15 cellular contexts compared by ENCODE assay signal in the genomic region with DNA sequence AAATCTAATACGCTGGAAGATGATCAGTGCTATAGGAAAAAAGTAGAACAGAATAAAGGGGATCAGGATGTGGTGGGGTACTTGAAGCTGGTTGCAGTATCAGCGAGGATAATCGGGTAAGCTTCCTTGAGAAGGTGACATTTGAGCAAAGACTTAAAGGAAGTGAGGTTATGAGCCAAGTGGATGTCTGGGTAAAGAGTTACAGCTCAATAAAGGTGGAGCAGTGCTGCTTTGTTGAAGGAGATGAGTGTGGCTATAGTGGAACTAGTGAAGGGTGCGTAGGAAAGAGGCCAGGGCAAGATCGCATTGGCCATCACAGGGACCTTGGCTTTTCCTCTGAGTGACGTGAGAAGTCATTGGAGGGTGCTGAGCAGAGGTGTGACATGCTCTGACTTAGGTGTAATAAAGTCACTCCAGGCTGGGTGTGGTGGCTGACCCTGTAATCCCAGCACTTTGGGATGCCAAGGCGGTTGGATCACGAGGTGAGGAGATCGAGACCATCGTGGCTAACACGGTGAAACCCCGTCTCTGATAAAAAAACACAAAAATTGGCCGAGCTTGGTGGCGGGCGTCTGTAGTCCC. TPM values are rescaled to one million over a fixed set of nuclear protein-coding genes. Genes with fewer than 3 reads are reported as not detected.
DNase-seq lines count a peak whose midpoint lies in the region; FAIRE-seq and TF ChIP-seq lines count a peak whose summit lies in the region.
"Had no signal": no experiment of that assay in that cellular context is flagged by ENCODE, and none has a peak within 500 bp of the region (broad histone marks: within the 10 kb centered on the region; RNA-seq: fewer than 3 reads in every experiment).

No MANE protein-coding gene starts in this region.

- no peak overlapping the region for H3K4me3 ChIP-seq in H1 (ENCODE audit: extremely low read depth in 1 of 4, insufficient read depth in 2 of 4, low read depth in 3 of 4, low read length in 4 of 4)
- H3K4me3 ChIP-seq: HAP-1, hepatocyte, MG63, SK-N-MC had no signal

- H2BK15ac ChIP-seq in H1 (ENCODE audit: low read length): no peak overlapping the region; the same call in none of the 2 replicates

- H3K14ac ChIP-seq in H1 (ENCODE audit: insufficient read length): no peak overlapping the region

- no peak overlapping the region for H2BK120ac ChIP-seq in H1 (replicated peaks; ENCODE audit: low read depth, low read length)

- POLR2A ChIA-PET in H1 (lab: Charles Lee; ENCODE audit: partially characterized antibody): interaction anchor here (0.8 to 15.8 kb wide), 8 partner anchors 10 to 374 kb away, joined by 3 to 305 read pairs (median 12); partner anchors contain the start of genes CAPN1, FAU, MRPL49 and NEAT1

- no peaks in the 10 kb centered on the region; a peak in 1 of 4 replicates for H3K9me3 ChIP-seq in H1 (ENCODE audit: insufficient read depth in 2 of 2, low read depth in 1 of 2, low read length in 1 of 2)
- H3K9me3 ChIP-seq: HAP-1, MG63 had no signal

- no peak overlapping the region for H3K4ac ChIP-seq in H1 (replicated peaks; ENCODE audit: insufficient read length, low read depth, low read length)

- peaks cover 0 to 13% (median 7%) of the 10 kb centered on the region in 4 experiments; a peak in 6 of 7 replicates for H3K4me1 ChIP-seq in H1 (replicated peaks in 1 of 4; ENCODE audit: control insufficient read depth in 3 of 4, insufficient read depth in 4 of 4, low read length in 3 of 4)

- H3K4me2 ChIP-seq in H1 (ENCODE audit: insufficient read depth in 1 of 2, low read depth in 2 of 2, low read length in 2 of 2): no peak overlapping the region; a peak in 1 of 4 replicates

- peaks cover 28% of the 10 kb centered on the region for H3K4me1 Mint-ChIP-seq in T-helper 1 cell treated with Interleukin-12 subunit alpha and Interleukin-12 subunit beta and Interleukin-4 antibody, amounts not matched to agents 30 μg/mL and 1 μg/mL, for 36 hours (ENCODE audit: low read depth)
- peaks cover 20% of the 10 kb centered on the region for H3K4me1 Mint-ChIP-seq in progenitor cell of endocrine pancreas (ENCODE audit: low read depth)

- no peak overlapping the region for H3K56ac ChIP-seq in H1 (replicated peaks; ENCODE audit: insufficient read length, low read depth, low read length)

- no peak overlapping the region for H3K23ac ChIP-seq in H1 (ENCODE audit: insufficient read length)

- TF ChIP-seq CTCF in VCaP (conservative IDR thresholded peaks at IDR 0.05) (no peak), H1 (IDR thresholded peaks at IDR 0.05; ENCODE audit: control extremely low read depth in 1 of 3, insufficient read depth in 1 of 3, low read depth in 1 of 3, low read length in 3 of 3) (no peak), progenitor cell of endocrine pancreas (IDR thresholded peaks at IDR 0.05; ENCODE audit: unreplicated experiment) (no peak)

- H4K8ac ChIP-seq in H1 (ENCODE audit: extremely low read depth, insufficient read depth, low read length): no peak overlapping the region

- H2AK5ac ChIP-seq in H1 (ENCODE audit: low read depth, low read length): peak overlapping the region; percentile 43; the same call in 1 of the 2 replicates

- H3K27ac Mint-ChIP-seq in T-helper 1 cell treated with Interleukin-12 subunit alpha and Interleukin-12 subunit beta and Interleukin-4 antibody, amounts not matched to agents 30 μg/mL and 1 μg/mL, for 36 hours: peak overlapping the region; percentile 83
- peak overlapping the region; percentile 92 for H3K27ac Mint-ChIP-seq in progenitor cell of endocrine pancreas

- TF ChIP-seq POLR2A in H1 (IDR thresholded peaks at IDR 0.05; ENCODE audit: control extremely low read depth in 1 of 2, low read depth in 2 of 2, low read length in 2 of 2): no peak

- CTCF ChIA-PET in H1 (lab: Charles Lee; ENCODE audit: partially characterized antibody): interaction anchor here (0.6 to 3.0 kb wide), 5 partner anchors 8 to 410 kb away, joined by 3 to 14 read pairs (median 4); no protein-coding TSS in a partner anchor

- H3K9me3 Mint-ChIP-seq in T-helper 1 cell treated with Interleukin-12 subunit alpha and Interleukin-12 subunit beta and Interleukin-4 antibody, amounts not matched to agents 30 μg/mL and 1 μg/mL, for 36 hours: no peaks in the 10 kb centered on the region
- no peaks in the 10 kb centered on the region for H3K9me3 Mint-ChIP-seq in progenitor cell of endocrine pancreas (ENCODE audit: low read depth)

- H2BK5ac ChIP-seq in H1 (ENCODE audit: low read depth, low read length): no peak overlapping the region

- H2BK12ac ChIP-seq in H1 (ENCODE audit: low read depth, low read length): no peak overlapping the region

- H2AFZ ChIP-seq in H1 (ENCODE audit: low read length): no peak overlapping the region
- H2AFZ ChIP-seq: hepatocyte had no signal

- WGBS in H1 (ENCODE audit: extremely low coverage in 1 of 2, insufficient coverage in 1 of 2, insufficient read length in 1 of 2, insufficient replicate concordance in 2 of 2, low coverage in 1 of 2, low lambda C conversion rate in 2 of 2, missing lambda C conversion rate in 1 of 2), 2 experiments: 91% methylated on average over 15 of the region's 15 CpGs; no CpG with 5 or more reads in 1 of the 2 experiments

- TF ChIP-seq EP300 in H1 (IDR thresholded peaks at IDR 0.05; ENCODE audit: borderline replicate concordance in 1 of 2, low read depth in 2 of 2, low read length in 2 of 2): no peak

- H3K18ac ChIP-seq in H1 (ENCODE audit: extremely low read depth, low read length): no peak overlapping the region

- peaks cover 13% of the 10 kb centered on the region for H3K36me3 Mint-ChIP-seq in T-helper 1 cell treated with Interleukin-12 subunit alpha and Interleukin-12 subunit beta and Interleukin-4 antibody, amounts not matched to agents 30 μg/mL and 1 μg/mL, for 36 hours (ENCODE audit: low read depth)
- H3K36me3 Mint-ChIP-seq in progenitor cell of endocrine pancreas (ENCODE audit: insufficient read depth): no peaks in the 10 kb centered on the region

- no peak overlapping the region for H4K5ac ChIP-seq in H1 (ENCODE audit: insufficient read length, low read depth, low read length)

- H4K91ac ChIP-seq in H1 (replicated peaks; ENCODE audit: insufficient read length, low read length): no peak overlapping the region

- DNase-seq in T-helper 1 cell (no peak), H1 (ENCODE audit: low read depth in 1 of 2, low spot score in 2 of 2) (no peak), progenitor cell of endocrine pancreas (ENCODE audit: low spot score, unreplicated experiment) (no peak), NCI-H2029 treated with DMSO at 0.1 percent for 48 hours (lab: John Stamatoyannopoulos, UW) (no peak), HPDE6-E6E7 (ENCODE audit: extremely low spot score) (no peak)
- no peak for DNase-seq in effector CD4-positive, alpha-beta T cell
- DNase-seq: COR-L47, erythroblast, MG63, occipital lobe had no signal

- peaks cover 0 to 8% (median 5%) of the 10 kb centered on the region in 4 experiments; a peak in 5 of 8 replicates for H3K36me3 ChIP-seq in H1 (ENCODE audit: control insufficient read depth in 2 of 4, insufficient read depth in 4 of 4, low read length in 3 of 4)

- peaks cover 18% of the 10 kb centered on the region for H3K27me3 Mint-ChIP-seq in T-helper 1 cell treated with Interleukin-12 subunit alpha and Interleukin-12 subunit beta and Interleukin-4 antibody, amounts not matched to agents 30 μg/mL and 1 μg/mL, for 36 hours (ENCODE audit: low read depth)
- H3K27me3 Mint-ChIP-seq in progenitor cell of endocrine pancreas: peaks cover 7% of the 10 kb centered on the region

- no peak overlapping the region for H3K9ac ChIP-seq in H1 (replicated peaks in 1 of 4; ENCODE audit: extremely low read depth in 1 of 4, low read depth in 3 of 4, low read length in 3 of 4)

- H3K27ac ChIP-seq in VCaP (peak overlapping the region; percentile 100), H1 (ENCODE audit: low read depth, low read length) (no peak overlapping the region)
- H3K27ac ChIP-seq: SK-N-MC had no signal

- no peak for FAIRE-seq in H1 (lab: Jason Lieb, UNC)

- peaks cover 3% of the 10 kb centered on the region; the same call in 1 of the 2 replicates for H3K79me1 ChIP-seq in H1 (ENCODE audit: low read depth, low read length)

- H4K20me1 ChIP-seq in H1 (replicated peaks in 1 of 2; ENCODE audit: control insufficient read depth in 1 of 2, insufficient read depth in 2 of 2, low read length in 2 of 2): peaks cover 0 to 6% of the 10 kb centered on the region in 2 experiments

- H3K23me2 ChIP-seq in H1 (ENCODE audit: low read depth, low read length): peaks cover 14% of the 10 kb centered on the region

- H2BK20ac ChIP-seq in H1 (ENCODE audit: low read length): no peak overlapping the region

- no peak for TF ChIP-seq RAD21 in H1 (IDR thresholded peaks at IDR 0.05 in 1 of 2, conservative IDR thresholded peaks at IDR 0.05 in 1 of 2; ENCODE audit: low read depth in 2 of 2, low read length in 2 of 2)

- H3K27me3 ChIP-seq in H1 (replicated peaks in 1 of 4; ENCODE audit: control insufficient read depth in 3 of 4, extremely low read depth in 1 of 4, insufficient read depth in 3 of 4, low read length in 3 of 4): no peaks in the 10 kb centered on the region
- H3K27me3 ChIP-seq: hepatocyte had no signal

- H3K79me2 ChIP-seq in H1 (ENCODE audit: control insufficient read depth in 1 of 2, insufficient read depth in 2 of 2, low read length in 2 of 2): peaks cover 0 to 15% of the 10 kb centered on the region in 2 experiments; a peak in 1 of 4 replicates

- H3K4me3 Mint-ChIP-seq in T-helper 1 cell treated with Interleukin-12 subunit alpha and Interleukin-12 subunit beta and Interleukin-4 antibody, amounts not matched to agents 30 μg/mL and 1 μg/mL, for 36 hours: no peak overlapping the region
- H3K4me3 Mint-ChIP-seq in progenitor cell of endocrine pancreas (ENCODE audit: low read depth): peak overlapping the region; percentile 55

RNA-seq across cellular contexts. Expression of gene SYVN1, which starts 2.3 kb away (rescaled TPM):
- 29.4 and 34.0 TPM in 2 replicates for total RNA-seq in H1 (2021; fragmentation: NEBNext Ultra II Directional; extraction: Animal tissue kit (Norgen Biotek cat#: 25700))
- polyA plus RNA-seq in H1 (2011; rRNA removed): 27.8 and 37.5 TPM in 2 replicates
- polyA plus RNA-seq in H1 (2011; cell fraction: cytosol; rRNA removed): 11.3 TPM
- polyA plus RNA-seq in H1 (2011; cell fraction: nucleus; rRNA removed): 58.4 TPM
- polyA plus RNA-seq in H1 (2012, experiment 1 of 2): 22.3 to 33.8 TPM (median 27.7 TPM) in 4 replicates
- 22.8 TPM for polyA plus RNA-seq in H1 (2012, experiment 2 of 2)
- 35.6 TPM for polyA plus RNA-seq in H1 (2013, experiment 1 of 2)
- 34.9 TPM for polyA plus RNA-seq in H1 (2013, experiment 2 of 2)
- 62.1 and 66.3 TPM in 2 replicates for polyA minus RNA-seq in H1 (2011; rRNA and poly(A)+ RNA removed)
- 13.3 TPM for polyA minus RNA-seq in H1 (2011; cell fraction: cytosol; rRNA and poly(A)+ RNA removed)
- 22.0 TPM for polyA minus RNA-seq in H1 (2011; cell fraction: nucleus; rRNA and poly(A)+ RNA removed)
- 48.4 and 49.0 TPM in 2 replicates for total RNA-seq in progenitor cell of endocrine pancreas

RNA-seq across cellular contexts. Expression of gene MRPL49, which starts 14.5 kb away (rescaled TPM):
- total RNA-seq in H1 (2021; fragmentation: NEBNext Ultra II Directional; extraction: Animal tissue kit (Norgen Biotek cat#: 25700)): 54.0 and 55.3 TPM in 2 replicates
- polyA plus RNA-seq in H1 (2011; rRNA removed): 77.8 and 84.8 TPM in 2 replicates
- polyA plus RNA-seq in H1 (2011; cell fraction: cytosol; rRNA removed): 87.2 TPM
- 46.9 TPM for polyA plus RNA-seq in H1 (2011; cell fraction: nucleus; rRNA removed)
- polyA plus RNA-seq in H1 (2012, experiment 1 of 2): 45.0 to 56.6 TPM (median 54.3 TPM) in 4 replicates
- polyA plus RNA-seq in H1 (2012, experiment 2 of 2): 69.2 TPM
- 32.4 TPM for polyA plus RNA-seq in H1 (2013, experiment 1 of 2)
- 33.1 TPM for polyA plus RNA-seq in H1 (2013, experiment 2 of 2)
- polyA minus RNA-seq in H1 (2011; rRNA and poly(A)+ RNA removed): 43.9 and 53.8 TPM in 2 replicates
- polyA minus RNA-seq in H1 (2011; cell fraction: cytosol; rRNA and poly(A)+ RNA removed): 20.7 TPM
- 27.8 TPM for polyA minus RNA-seq in H1 (2011; cell fraction: nucleus; rRNA and poly(A)+ RNA removed)
- 38.8 and 39.6 TPM in 2 replicates for total RNA-seq in progenitor cell of endocrine pancreas

RNA-seq across cellular contexts. Expression of gene FAU, which starts 14.7 kb away (rescaled TPM):
- 860 and 896 TPM in 2 replicates for total RNA-seq in H1 (2021; fragmentation: NEBNext Ultra II Directional; extraction: Animal tissue kit (Norgen Biotek cat#: 25700))
- polyA plus RNA-seq in H1 (2011; rRNA removed): 826 and 846 TPM in 2 replicates
- polyA plus RNA-seq in H1 (2011; cell fraction: cytosol; rRNA removed): 897 TPM
- 555 TPM for polyA plus RNA-seq in H1 (2011; cell fraction: nucleus; rRNA removed)
- polyA plus RNA-seq in H1 (2012, experiment 1 of 2): 843 to 1,282 TPM (median 1,178 TPM) in 4 replicates
- polyA plus RNA-seq in H1 (2012, experiment 2 of 2): 2,110 TPM
- polyA plus RNA-seq in H1 (2013, experiment 1 of 2): 1,557 TPM
- 1,524 TPM for polyA plus RNA-seq in H1 (2013, experiment 2 of 2)
- 121 and 136 TPM in 2 replicates for polyA minus RNA-seq in H1 (2011; rRNA and poly(A)+ RNA removed)
- polyA minus RNA-seq in H1 (2011; cell fraction: cytosol; rRNA and poly(A)+ RNA removed): 312 TPM
- polyA minus RNA-seq in H1 (2011; cell fraction: nucleus; rRNA and poly(A)+ RNA removed): 266 TPM
- total RNA-seq in progenitor cell of endocrine pancreas: 607 and 611 TPM in 2 replicates

RNA-seq across cellular contexts. Expression of gene ZNHIT2, which starts 19.1 kb away (rescaled TPM):
- total RNA-seq in H1 (2021; fragmentation: NEBNext Ultra II Directional; extraction: Animal tissue kit (Norgen Biotek cat#: 25700)): 13.0 and 14.8 TPM in 2 replicates
- polyA plus RNA-seq in H1 (2011; rRNA removed): 16.1 and 23.4 TPM in 2 replicates
- 13.9 TPM for polyA plus RNA-seq in H1 (2011; cell fraction: cytosol; rRNA removed)
- 12.5 TPM for polyA plus RNA-seq in H1 (2011; cell fraction: nucleus; rRNA removed)
- 6.3 to 11.6 TPM (median 10.7 TPM) in 4 replicates for polyA plus RNA-seq in H1 (2012, experiment 1 of 2)
- 12.3 TPM for polyA plus RNA-seq in H1 (2012, experiment 2 of 2)
- 6.8 TPM for polyA plus RNA-seq in H1 (2013, experiment 1 of 2)
- 7.0 TPM for polyA plus RNA-seq in H1 (2013, experiment 2 of 2)
- polyA minus RNA-seq in H1 (2011; rRNA and poly(A)+ RNA removed): 1.8 and 1.9 TPM in 2 replicates
- polyA minus RNA-seq in H1 (2011; cell fraction: cytosol; rRNA and poly(A)+ RNA removed): 9.0 TPM
- 14.0 TPM for polyA minus RNA-seq in H1 (2011; cell fraction: nucleus; rRNA and poly(A)+ RNA removed)
- 10.5 and 11.8 TPM in 2 replicates for total RNA-seq in progenitor cell of endocrine pancreas

RNA-seq across cellular contexts. Expression of gene TM7SF2, which starts 24.9 kb away (rescaled TPM):
- 40.1 and 42.4 TPM in 2 replicates for total RNA-seq in H1 (2021; fragmentation: NEBNext Ultra II Directional; extraction: Animal tissue kit (Norgen Biotek cat#: 25700))
- 96.0 and 141 TPM in 2 replicates for polyA plus RNA-seq in H1 (2011; rRNA removed)
- polyA plus RNA-seq in H1 (2011; cell fraction: cytosol; rRNA removed): 91.8 TPM
- polyA plus RNA-seq in H1 (2011; cell fraction: nucleus; rRNA removed): 166 TPM
- 34.5 to 52.8 TPM (median 48.8 TPM) in 4 replicates for polyA plus RNA-seq in H1 (2012, experiment 1 of 2)
- polyA plus RNA-seq in H1 (2012, experiment 2 of 2): 89.3 TPM
- polyA plus RNA-seq in H1 (2013, experiment 1 of 2): 55.6 TPM
- polyA plus RNA-seq in H1 (2013, experiment 2 of 2): 68.0 TPM
- 71.7 and 87.3 TPM in 2 replicates for polyA minus RNA-seq in H1 (2011; rRNA and poly(A)+ RNA removed)
- polyA minus RNA-seq in H1 (2011; cell fraction: cytosol; rRNA and poly(A)+ RNA removed): 47.7 TPM
- polyA minus RNA-seq in H1 (2011; cell fraction: nucleus; rRNA and poly(A)+ RNA removed): 73.1 TPM
- 123 and 124 TPM in 2 replicates for total RNA-seq in progenitor cell of endocrine pancreas
